Comparison of ENCODE assay signal across 8 cellular contexts in the genomic region with DNA sequence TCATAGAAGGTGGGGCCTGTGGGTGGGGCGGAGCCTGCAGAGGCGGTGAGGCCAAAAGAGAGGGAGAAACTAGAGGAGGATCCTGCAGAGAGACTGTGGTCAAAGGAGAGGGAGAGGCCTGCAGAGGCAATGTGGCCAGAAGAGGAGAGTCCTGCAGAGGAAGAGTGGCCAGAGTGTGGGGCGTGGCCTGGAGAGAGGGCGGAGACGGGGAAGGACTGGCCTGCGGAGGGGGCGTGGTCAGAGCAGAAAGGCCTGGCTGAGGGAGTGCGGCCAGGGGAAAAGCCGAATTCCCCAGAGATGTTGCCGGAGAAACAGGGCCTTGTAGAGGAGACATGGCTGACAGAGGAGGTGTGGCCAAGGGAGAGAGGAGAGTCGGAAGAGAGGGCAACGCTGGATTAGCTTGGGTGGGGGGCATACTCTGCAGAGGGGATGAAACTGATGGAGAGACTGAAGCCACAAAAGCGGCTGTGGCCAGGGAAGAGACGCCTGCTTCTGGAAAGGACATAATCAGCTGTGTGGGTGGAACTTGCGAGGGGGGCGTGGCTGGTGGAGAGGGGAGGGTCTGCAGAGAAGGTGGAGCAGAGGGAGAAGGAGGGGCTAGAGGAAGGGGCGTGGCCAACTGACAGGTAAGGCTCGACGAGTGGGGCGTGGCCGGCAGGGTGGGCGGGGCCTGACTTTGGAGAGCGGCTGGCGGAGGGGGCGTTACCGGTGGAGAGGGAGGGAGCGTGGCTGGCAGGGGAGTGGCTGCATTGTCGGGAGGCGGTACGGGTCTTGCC. TPM values are rescaled to one million over a fixed set of nuclear protein-coding genes. Genes with fewer than 3 reads are reported as not detected.
DNase-seq lines count a peak whose midpoint lies in the region; ATAC-seq lines count a peak whose summit lies in the region.

No MANE protein-coding gene starts in this region.

- peaks cover 43% of the 10 kb centered on the region for H3K27me3 Mint-ChIP-seq in activated CD4-positive, alpha-beta T cell treated with anti-CD3 and anti-CD28 coated beads, Interleukin-2, amount 10 ng/mL, durations not matched to agents 7 days and 5 days

- H3K9me3 Mint-ChIP-seq in activated CD4-positive, alpha-beta T cell treated with anti-CD3 and anti-CD28 coated beads, Interleukin-2, amount 10 ng/mL, durations not matched to agents 7 days and 5 days: no peaks in the 10 kb centered on the region

- peaks cover 40% of the 10 kb centered on the region for H3K4me1 Mint-ChIP-seq in activated CD4-positive, alpha-beta T cell treated with anti-CD3 and anti-CD28 coated beads, Interleukin-2, amount 10 ng/mL, durations not matched to agents 7 days and 5 days

- DNase-seq in NCI-H2081 (lab: John Stamatoyannopoulos, UW) (peak; percentile 35 to 76), NCI-H2081 treated with DMSO at 0.1 percent for 48 hours (lab: John Stamatoyannopoulos, UW) (no peak), NCI-H526 (lab: John Stamatoyannopoulos, UW) (peak; percentile 80 to 96), left lobe of liver (ENCODE audit: low spot score) (peak; percentile 76)
- peak; percentile 84 for DNase-seq in activated CD4-positive, alpha-beta T cell treated with anti-CD3 and anti-CD28 coated beads, Interleukin-2, amount 10 ng/mL, durations not matched to agents 7 days and 5 days
- peak; percentile 73 to 85 for DNase-seq in stimulated activated CD4-positive, alpha-beta T cell treated with anti-CD3 and anti-CD28 coated beads, Interleukin-2, amount 100 ng/mL, for 48 hours

- no peak overlapping the region for H3K27ac Mint-ChIP-seq in activated CD4-positive, alpha-beta T cell treated with anti-CD3 and anti-CD28 coated beads, Interleukin-2, amount 10 ng/mL, durations not matched to agents 7 days and 5 days

- CTCF ChIA-PET in activated CD4-positive, alpha-beta T cell treated with anti-CD3 and anti-CD28 coated beads, Interleukin-2, amount 10 ng/mL, durations not matched to agents 7 days and 5 days (lab: Charles Lee): interaction anchor here (0.6 to 1.6 kb wide), 2 partner anchors 24 to 49 kb away, joined by 3 to 5 read pairs; no protein-coding TSS in a partner anchor

- ATAC-seq in left lobe of liver (peak; percentile 41), HG02973 (IDR thresholded peaks at IDR 0.05; ENCODE audit: unreplicated experiment) (no peak)

- POLR2A ChIA-PET in activated CD4-positive, alpha-beta T cell treated with anti-CD3 and anti-CD28 coated beads, Interleukin-2, amount 10 ng/mL, durations not matched to agents 7 days and 5 days (lab: Charles Lee): no interaction called here

- no peaks in the 10 kb centered on the region for H3K36me3 Mint-ChIP-seq in activated CD4-positive, alpha-beta T cell treated with anti-CD3 and anti-CD28 coated beads, Interleukin-2, amount 10 ng/mL, durations not matched to agents 7 days and 5 days (ENCODE audit: low read depth)

- peak overlapping the region; percentile 60 for H3K27ac ChIP-seq in cingulate gyrus (ENCODE audit: low read depth, low read length)

- H3K4me3 Mint-ChIP-seq in activated CD4-positive, alpha-beta T cell treated with anti-CD3 and anti-CD28 coated beads, Interleukin-2, amount 10 ng/mL, durations not matched to agents 7 days and 5 days: no peak overlapping the region

RNA-seq across cellular contexts. Expression of gene PRR36, which starts 2.5 kb away (rescaled TPM):
- total RNA-seq in activated CD4-positive, alpha-beta T cell treated with anti-CD3 and anti-CD28 coated beads, Interleukin-2, amount 10 ng/mL, durations not matched to agents 7 days and 5 days: under 1 TPM; 0.10 to 0.15 TPM
- 0.15 TPM for total RNA-seq in left lobe of liver

RNA-seq across cellular contexts. Expression of gene LRRC8E, which starts 16.6 kb away (rescaled TPM):
- total RNA-seq in activated CD4-positive, alpha-beta T cell treated with anti-CD3 and anti-CD28 coated beads, Interleukin-2, amount 10 ng/mL, durations not matched to agents 7 days and 5 days: not detected
- total RNA-seq in left lobe of liver: 4.3 TPM

RNA-seq across cellular contexts. Expression of gene MAP2K7, which starts 32.0 kb away (rescaled TPM):
- 10 to 100 TPM; 44.1 to 45.6 TPM for total RNA-seq in activated CD4-positive, alpha-beta T cell treated with anti-CD3 and anti-CD28 coated beads, Interleukin-2, amount 10 ng/mL, durations not matched to agents 7 days and 5 days
- total RNA-seq in left lobe of liver: 20.8 TPM

RNA-seq across cellular contexts. Expression of gene EVI5L, which starts 41.7 kb away (rescaled TPM):
- total RNA-seq in activated CD4-positive, alpha-beta T cell treated with anti-CD3 and anti-CD28 coated beads, Interleukin-2, amount 10 ng/mL, durations not matched to agents 7 days and 5 days: 10 to 100 TPM in 1 of 2 experiments, 1 to 10 TPM in 1; 9.7 to 11.2 TPM
- 4.8 TPM for total RNA-seq in left lobe of liver

RNA-seq across cellular contexts. Expression of gene TGFBR3L, which starts 42.9 kb away (rescaled TPM):
- 1 to 10 TPM in 1 of 2 experiments, under 1 TPM in 1; 0.79 to 1.4 TPM for total RNA-seq in activated CD4-positive, alpha-beta T cell treated with anti-CD3 and anti-CD28 coated beads, Interleukin-2, amount 10 ng/mL, durations not matched to agents 7 days and 5 days
- 3.4 TPM for total RNA-seq in left lobe of liver
